Comparison of ENCODE assay signal across 1 cellular context in genomic region chr6:27222971-27223370, GRCh38.
TF ChIP-seq lines count a peak whose summit lies in the region.

No MANE protein-coding gene starts in this region.

TF ChIP-seq in K562, 482 proteins besides CTCF, POLR2A, EP300 and RAD21:
- TF ChIP-seq, protein P1, sequence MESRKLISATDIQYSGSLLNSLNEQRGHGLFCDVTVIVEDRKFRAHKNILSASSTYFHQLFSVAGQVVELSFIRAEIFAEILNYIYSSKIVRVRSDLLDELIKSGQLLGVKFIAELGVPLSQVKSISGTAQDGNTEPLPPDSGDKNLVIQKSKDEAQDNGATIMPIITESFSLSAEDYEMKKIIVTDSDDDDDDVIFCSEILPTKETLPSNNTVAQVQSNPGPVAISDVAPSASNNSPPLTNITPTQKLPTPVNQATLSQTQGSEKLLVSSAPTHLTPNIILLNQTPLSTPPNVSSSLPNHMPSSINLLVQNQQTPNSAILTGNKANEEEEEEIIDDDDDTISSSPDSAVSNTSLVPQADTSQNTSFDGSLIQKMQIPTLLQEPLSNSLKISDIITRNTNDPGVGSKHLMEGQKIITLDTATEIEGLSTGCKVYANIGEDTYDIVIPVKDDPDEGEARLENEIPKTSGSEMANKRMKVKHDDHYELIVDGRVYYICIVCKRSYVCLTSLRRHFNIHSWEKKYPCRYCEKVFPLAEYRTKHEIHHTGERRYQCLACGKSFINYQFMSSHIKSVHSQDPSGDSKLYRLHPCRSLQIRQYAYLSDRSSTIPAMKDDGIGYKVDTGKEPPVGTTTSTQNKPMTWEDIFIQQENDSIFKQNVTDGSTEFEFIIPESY (CRISPR knock-in tag; IDR thresholded peaks at IDR 0.05), result peak; percentile 94
